ENCODE assay signal across 1 cellular context in genomic region chr7:84674236-84674913, GRCh38.
TF ChIP-seq lines count a peak whose summit lies in the region.

No MANE protein-coding gene starts in this region.

TF ChIP-seq in SK-N-SH, 30 proteins besides CTCF, POLR2A, EP300 and RAD21 (continued from another document):
- TF ChIP-seq, protein P1, sequence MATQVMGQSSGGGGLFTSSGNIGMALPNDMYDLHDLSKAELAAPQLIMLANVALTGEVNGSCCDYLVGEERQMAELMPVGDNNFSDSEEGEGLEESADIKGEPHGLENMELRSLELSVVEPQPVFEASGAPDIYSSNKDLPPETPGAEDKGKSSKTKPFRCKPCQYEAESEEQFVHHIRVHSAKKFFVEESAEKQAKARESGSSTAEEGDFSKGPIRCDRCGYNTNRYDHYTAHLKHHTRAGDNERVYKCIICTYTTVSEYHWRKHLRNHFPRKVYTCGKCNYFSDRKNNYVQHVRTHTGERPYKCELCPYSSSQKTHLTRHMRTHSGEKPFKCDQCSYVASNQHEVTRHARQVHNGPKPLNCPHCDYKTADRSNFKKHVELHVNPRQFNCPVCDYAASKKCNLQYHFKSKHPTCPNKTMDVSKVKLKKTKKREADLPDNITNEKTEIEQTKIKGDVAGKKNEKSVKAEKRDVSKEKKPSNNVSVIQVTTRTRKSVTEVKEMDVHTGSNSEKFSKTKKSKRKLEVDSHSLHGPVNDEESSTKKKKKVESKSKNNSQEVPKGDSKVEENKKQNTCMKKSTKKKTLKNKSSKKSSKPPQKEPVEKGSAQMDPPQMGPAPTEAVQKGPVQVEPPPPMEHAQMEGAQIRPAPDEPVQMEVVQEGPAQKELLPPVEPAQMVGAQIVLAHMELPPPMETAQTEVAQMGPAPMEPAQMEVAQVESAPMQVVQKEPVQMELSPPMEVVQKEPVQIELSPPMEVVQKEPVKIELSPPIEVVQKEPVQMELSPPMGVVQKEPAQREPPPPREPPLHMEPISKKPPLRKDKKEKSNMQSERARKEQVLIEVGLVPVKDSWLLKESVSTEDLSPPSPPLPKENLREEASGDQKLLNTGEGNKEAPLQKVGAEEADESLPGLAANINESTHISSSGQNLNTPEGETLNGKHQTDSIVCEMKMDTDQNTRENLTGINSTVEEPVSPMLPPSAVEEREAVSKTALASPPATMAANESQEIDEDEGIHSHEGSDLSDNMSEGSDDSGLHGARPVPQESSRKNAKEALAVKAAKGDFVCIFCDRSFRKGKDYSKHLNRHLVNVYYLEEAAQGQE (IDR thresholded peaks at IDR 0.05; ENCODE audit: low read depth, low read length), result no peak
- no peak for TF ChIP-seq EZH2phosphoT487 (IDR thresholded peaks at IDR 0.05; ENCODE audit: borderline replicate concordance, low read depth)
- no peak for TF ChIP-seq ZBTB33 (IDR thresholded peaks at IDR 0.05; ENCODE audit: borderline replicate concordance, low read depth)
- no peak for TF ChIP-seq FOXM1 (IDR thresholded peaks at IDR 0.05; ENCODE audit: low read depth)
TF ChIP-seq in SK-N-SH: peak in this region for 0.
